ENCODE assay signal across 22 cellular contexts in genomic region chr2:84838434-84839145, GRCh38. TPM values are rescaled to one million over a fixed set of nuclear protein-coding genes. Genes with fewer than 3 reads are reported as not detected.
DNase-seq lines count a peak whose midpoint lies in the region; ATAC-seq and TF ChIP-seq lines count a peak whose summit lies in the region.
"Had no signal": no experiment of that assay in that cellular context is flagged by ENCODE, and none has a peak within 500 bp of the region (broad histone marks: within the 10 kb centered on the region; RNA-seq: fewer than 3 reads in every experiment).

No MANE protein-coding gene starts in this region.

- no peaks in the 10 kb centered on the region for H3K9me3 ChIP-seq in CD8-positive, alpha-beta T cell (ENCODE audit: low read length)
- H3K9me3 ChIP-seq in spleen: peaks cover 3 to 34% (median 23%) of the 10 kb centered on the region in 8 donors
- H3K9me3 ChIP-seq: ovary had no signal

- peak overlapping the region; percentile 93 for H3K27ac Mint-ChIP-seq in CD8-positive, alpha-beta T cell
- peak overlapping the region; percentile 22 for H3K27ac Mint-ChIP-seq in activated naive CD8-positive, alpha-beta T cell treated with anti-CD3 and anti-CD28 coated beads, Interleukin-2, amount 10 ng/mL, durations not matched to agents 7 days and 5 days

- WGBS in spleen, 5 donors: 84 to 91% (median 89%) methylated on average over 2 of the region's 2 CpGs

- CTCF ChIA-PET in AG04449 (lab: Yijun Ruan, JAX): interaction anchor here (1.0 to 1.6 kb wide), 2 partner anchors 10 to 87 kb away, joined by 3 to 4 read pairs; no protein-coding TSS in a partner anchor
- CTCF ChIA-PET in CD8-positive, alpha-beta T cell (lab: Charles Lee): interaction anchor here (0.6 to 2.2 kb wide), 6 partner anchors 11 to 97 kb away, joined by 3 to 10 read pairs (median 6); no protein-coding TSS in a partner anchor

- no peak for TF ChIP-seq POLR2A in spleen (IDR thresholded peaks at IDR 0.05)

- H3K27ac ChIP-seq in CD8-positive, alpha-beta T cell (ENCODE audit: low read depth, low read length): peak overlapping the region; percentile 12
- H3K27ac ChIP-seq in spleen: no peak overlapping the region
- H3K27ac ChIP-seq: cardiac muscle cell, ovary, right lobe of liver, stomach, uterus had no signal

- H3K36me3 Mint-ChIP-seq in CD8-positive, alpha-beta T cell: peaks cover 69% of the 10 kb centered on the region
- H3K36me3 Mint-ChIP-seq in activated naive CD8-positive, alpha-beta T cell treated with anti-CD3 and anti-CD28 coated beads, Interleukin-2, amount 10 ng/mL, durations not matched to agents 7 days and 5 days: peaks cover 68% of the 10 kb centered on the region

- TF ChIP-seq CTCF in AG04449 (IDR thresholded peaks at IDR 0.05; ENCODE audit: insufficient read depth, low read length, missing control alignments): no peak
- TF ChIP-seq CTCF in CD8-positive, alpha-beta T cell (IDR thresholded peaks at IDR 0.05): no peak
- TF ChIP-seq CTCF in foreskin fibroblast (IDR thresholded peaks at IDR 0.05; ENCODE audit: low read depth, low read length): no peak
- TF ChIP-seq CTCF in spleen (IDR thresholded peaks at IDR 0.05 in 8 of 11, conservative IDR thresholded peaks at IDR 0.05 in 3 of 11): no peak

- H3K4me1 ChIP-seq in CD8-positive, alpha-beta T cell (ENCODE audit: insufficient read depth, low read length): peaks cover 90% of the 10 kb centered on the region
- H3K4me1 ChIP-seq in spleen: peaks cover 0 to 39% (median 2%) of the 10 kb centered on the region in 6 donors
- H3K4me1 ChIP-seq: right lobe of liver, stomach, uterus had no signal

- peaks cover 12% of the 10 kb centered on the region for H3K9me3 Mint-ChIP-seq in CD8-positive, alpha-beta T cell
- peaks cover 6% of the 10 kb centered on the region for H3K9me3 Mint-ChIP-seq in activated naive CD8-positive, alpha-beta T cell treated with anti-CD3 and anti-CD28 coated beads, Interleukin-2, amount 10 ng/mL, durations not matched to agents 7 days and 5 days

- intact Hi-C loops in CD8-positive, alpha-beta T cell (cut with DNase I, micrococcal nuclease): loop anchor here (2.0 to 10.0 kb wide), 4 partner anchors 18 to 46 kb away; partner anchors contain the start of gene TRABD2A (in 1 of the 2)
- intact Hi-C loops in spleen (cut with DNase I; ENCODE audit: low total_unique reads): no loop called here

- DNase-seq in AG04449 (ENCODE audit: low read depth, low spot score) (peak; percentile 47), foreskin fibroblast (peak; percentile 33 to 68), OCI-M1 (lab: John Stamatoyannopoulos, UW) (no peak), spleen (no peak)
- DNase-seq in CD8-positive, alpha-beta T cell: no peak
- DNase-seq in activated naive CD8-positive, alpha-beta T cell treated with anti-CD3 and anti-CD28 coated beads, Interleukin-2, amount 10 ng/mL, durations not matched to agents 7 days and 5 days: no peak
- DNase-seq: activated CD4-positive, CD25-positive, alpha-beta regulatory T cell; AML-193; DMS153; effector CD8-positive, alpha-beta T cell; left cardiac atrium; NCI-H2029; NCI-H510A; ovary; right lobe of liver; SIG-M5; stimulated activated CD4-positive, alpha-beta T cell treated with anti-CD3 and anti-CD28 coated beads, Interleukin-2, amount 100 ng/mL, for 24 hours; stomach; uterus had no signal

- peaks cover 88% of the 10 kb centered on the region for H3K4me1 Mint-ChIP-seq in CD8-positive, alpha-beta T cell (ENCODE audit: low read depth)
- peaks cover 47% of the 10 kb centered on the region for H3K4me1 Mint-ChIP-seq in activated naive CD8-positive, alpha-beta T cell treated with anti-CD3 and anti-CD28 coated beads, Interleukin-2, amount 10 ng/mL, durations not matched to agents 7 days and 5 days

- H3K36me3 ChIP-seq in CD8-positive, alpha-beta T cell (ENCODE audit: insufficient read depth, low read length): peaks cover 24% of the 10 kb centered on the region
- H3K36me3 ChIP-seq in spleen: peaks cover 0 to 6% (median 0%) of the 10 kb centered on the region in 6 donors
- H3K36me3 ChIP-seq: cardiac muscle cell, ovary, right lobe of liver, stomach, uterus had no signal

- ATAC-seq in CD8-positive, alpha-beta T cell: no peak
- ATAC-seq in activated naive CD8-positive, alpha-beta T cell treated with anti-CD3 and anti-CD28 coated beads, Interleukin-2, amount 10 ng/mL, durations not matched to agents 7 days and 5 days (ENCODE audit: low read depth): no peak
- ATAC-seq in GM21390 (IDR thresholded peaks at IDR 0.05; ENCODE audit: unreplicated experiment) (no peak), GM18909 (IDR thresholded peaks at IDR 0.05; ENCODE audit: poor library complexity, unreplicated experiment) (no peak)
- ATAC-seq: left cardiac atrium, right lobe of liver had no signal

- no peaks in the 10 kb centered on the region for H3K27me3 ChIP-seq in CD8-positive, alpha-beta T cell (ENCODE audit: insufficient read depth, low read length)
- no peaks in the 10 kb centered on the region for H3K27me3 ChIP-seq in spleen (replicated peaks in 1 of 7)
- H3K27me3 ChIP-seq: cardiac muscle cell, ovary, right lobe of liver, stomach, uterus had no signal

- no peaks in the 10 kb centered on the region for H3K27me3 Mint-ChIP-seq in CD8-positive, alpha-beta T cell (ENCODE audit: low read depth)
- no peaks in the 10 kb centered on the region for H3K27me3 Mint-ChIP-seq in activated naive CD8-positive, alpha-beta T cell treated with anti-CD3 and anti-CD28 coated beads, Interleukin-2, amount 10 ng/mL, durations not matched to agents 7 days and 5 days

- H3K4me3 Mint-ChIP-seq in CD8-positive, alpha-beta T cell: peak overlapping the region; percentile 18
- no peak overlapping the region for H3K4me3 Mint-ChIP-seq in activated naive CD8-positive, alpha-beta T cell treated with anti-CD3 and anti-CD28 coated beads, Interleukin-2, amount 10 ng/mL, durations not matched to agents 7 days and 5 days

- POLR2A ChIA-PET in AG04449 (lab: Yijun Ruan, JAX): no interaction called here
- POLR2A ChIA-PET in CD8-positive, alpha-beta T cell (lab: Charles Lee): interaction anchor here (0.8 to 1.0 kb wide), 3 partner anchors 14 to 69 kb away, joined by 3 to 4 read pairs (median 3); partner anchors contain the start of gene TRABD2A
- POLR2A ChIA-PET in activated naive CD8-positive, alpha-beta T cell treated with anti-CD3 and anti-CD28 coated beads, Interleukin-2, amount 10 ng/mL, durations not matched to agents 7 days and 5 days (lab: Charles Lee): no interaction called here

- H3K4me3 ChIP-seq in AG04449 (ENCODE audit: low read depth, low read length): no peak overlapping the region
- H3K4me3 ChIP-seq in CD8-positive, alpha-beta T cell (ENCODE audit: low read depth, low read length): no peak overlapping the region
- no peak overlapping the region for H3K4me3 ChIP-seq in foreskin fibroblast (ENCODE audit: low read depth in 1 of 2, low read length in 2 of 2)
- H3K4me3 ChIP-seq in spleen: no peak overlapping the region
- H3K4me3 ChIP-seq: cardiac muscle cell, ovary, right lobe of liver, stomach, uterus had no signal

RNA-seq across cellular contexts. Expression of gene TRABD2A, which starts 42.3 kb away (rescaled TPM):
- total RNA-seq in CD8-positive, alpha-beta T cell: 100 to 1,000 TPM; 138 to 142 TPM
- total RNA-seq in activated naive CD8-positive, alpha-beta T cell treated with anti-CD3 and anti-CD28 coated beads, Interleukin-2, amount 10 ng/mL, durations not matched to agents 7 days and 5 days: 10 to 100 TPM; 81.1 to 85.5 TPM
- 10 to 100 TPM in 2 of 7 donors, 1 to 10 TPM in 5; 5.4 to 12.5 (median 9.2) TPM for total RNA-seq in spleen
- 1 to 10 TPM; 4.5 to 8.6 (median 5.0) TPM for polyA plus RNA-seq in spleen
- total RNA-seq: cardiac muscle cell had no signal
- polyA plus RNA-seq: cardiac muscle cell had no signal

Comparison
In these comparisons a context has a peak if more than half of its experiments do, and no peak if none do; other contexts are left out.
1. DNase-seq: peak in AG04449 (single experiment) and foreskin fibroblast (2 of 2); none in CD8-positive, alpha-beta T cell (0 of 7), activated naive CD8-positive, alpha-beta T cell treated with anti-CD3 and anti-CD28 coated beads, Interleukin-2, amount 10 ng/mL, durations not matched to agents 7 days and 5 days (single experiment), OCI-M1 (single experiment) and spleen (single experiment).
2. RNA of gene TRABD2A, which starts 42.3 kb away (total RNA-seq): 138 to 142 TPM in CD8-positive, alpha-beta T cell and 81.1 to 85.5 TPM in activated naive CD8-positive, alpha-beta T cell treated with anti-CD3 and anti-CD28 coated beads, Interleukin-2, amount 10 ng/mL, durations not matched to agents 7 days and 5 days; 5.4 to 12.5 TPM in spleen; every median in the first group is over 4 times any median in the second.